8 cellular contexts compared by ENCODE assay signal in genomic region chr10:62047960-62048383, GRCh38.
DNase-seq lines count a peak whose midpoint lies in the region; ATAC-seq lines count a peak whose summit lies in the region.

No MANE protein-coding gene starts in this region.

- POLR2A ChIA-PET in activated CD8-positive, alpha-beta T cell treated with anti-CD3 and anti-CD28 coated beads, Interleukin-2, amount 10 ng/mL, durations not matched to agents 7 days and 5 days (lab: Charles Lee), result interaction anchor here (0.7 to 6.2 kb wide), 9 partner anchors 10 to 1221 kb away, joined by 3 to 117 read pairs (median 19); partner anchors contain the start of gene ARID5B

- H3K36me3 Mint-ChIP-seq in activated CD8-positive, alpha-beta T cell treated with anti-CD3 and anti-CD28 coated beads, Interleukin-2, amount 10 ng/mL, durations not matched to agents 7 days and 5 days (ENCODE audit: low read depth), result peaks cover 55% of the 10 kb centered on the region

- peak; percentile 59 for DNase-seq in activated CD8-positive, alpha-beta T cell treated with anti-CD3 and anti-CD28 coated beads, Interleukin-2, amount 10 ng/mL, durations not matched to agents 7 days and 5 days
- DNase-seq in Right ventricle myocardium superior, result no peak
- peak; percentile 25 for DNase-seq in stimulated activated CD4-positive, alpha-beta T cell treated with anti-CD3 and anti-CD28 coated beads, Interleukin-2, amount 100 ng/mL, for 4 hours (ENCODE audit: low read depth)
- no peak for DNase-seq in effector CD8-positive, alpha-beta T cell (lab: John Stamatoyannopoulos, UW)
- DNase-seq in NCI-H187 (lab: John Stamatoyannopoulos, UW), result no peak
- DNase-seq in midbrain (lab: John Stamatoyannopoulos, UW), result no peak
- DNase-seq in UCSD-AML1 (lab: John Stamatoyannopoulos, UW; ENCODE audit: unreplicated experiment), result no peak

- H3K4me1 Mint-ChIP-seq in activated CD8-positive, alpha-beta T cell treated with anti-CD3 and anti-CD28 coated beads, Interleukin-2, amount 10 ng/mL, durations not matched to agents 7 days and 5 days (ENCODE audit: low read depth), result peaks cover 99% of the 10 kb centered on the region

- peak overlapping the region; percentile 95 for H3K27ac Mint-ChIP-seq in activated CD8-positive, alpha-beta T cell treated with anti-CD3 and anti-CD28 coated beads, Interleukin-2, amount 10 ng/mL, durations not matched to agents 7 days and 5 days

- ATAC-seq in HG02840 (IDR thresholded peaks at IDR 0.05; ENCODE audit: low FRiP score, unreplicated experiment), result peak; percentile 0
- peak; percentile 52 for ATAC-seq in activated CD8-positive, alpha-beta T cell treated with anti-CD3 and anti-CD28 coated beads, Interleukin-2, amount 10 ng/mL, durations not matched to agents 7 days and 5 days
- ATAC-seq in Right ventricle myocardium superior (ENCODE audit: poor library complexity), result peak; percentile 4

- H3K9me3 Mint-ChIP-seq in activated CD8-positive, alpha-beta T cell treated with anti-CD3 and anti-CD28 coated beads, Interleukin-2, amount 10 ng/mL, durations not matched to agents 7 days and 5 days (ENCODE audit: insufficient read depth), result no peaks in the 10 kb centered on the region

- CTCF ChIA-PET in activated CD8-positive, alpha-beta T cell treated with anti-CD3 and anti-CD28 coated beads, Interleukin-2, amount 10 ng/mL, durations not matched to agents 7 days and 5 days (lab: Charles Lee), result interaction anchor here (0.8 to 6.2 kb wide), 6 partner anchors 10 to 197 kb away, joined by 3 to 83 read pairs (median 14); no protein-coding TSS in a partner anchor

- no peaks in the 10 kb centered on the region for H3K27me3 Mint-ChIP-seq in activated CD8-positive, alpha-beta T cell treated with anti-CD3 and anti-CD28 coated beads, Interleukin-2, amount 10 ng/mL, durations not matched to agents 7 days and 5 days (ENCODE audit: low read depth)

- intact Hi-C loops in Right ventricle myocardium superior (cut with DNase I), result loop anchor here (5.0 kb wide), 1 partner anchor 44 kb away; no protein-coding TSS in a partner anchor

- H3K4me3 Mint-ChIP-seq in activated CD8-positive, alpha-beta T cell treated with anti-CD3 and anti-CD28 coated beads, Interleukin-2, amount 10 ng/mL, durations not matched to agents 7 days and 5 days, result peak overlapping the region; percentile 77

Comparison
In these comparisons a context has a peak if more than half of its experiments do, and no peak if none do; other contexts are left out.
1. ATAC-seq: peak in every context shown above with its lines; median percentile 52 in activated CD8-positive, alpha-beta T cell treated with anti-CD3 and anti-CD28 coated beads, Interleukin-2, amount 10 ng/mL, durations not matched to agents 7 days and 5 days; 4 in Right ventricle myocardium superior; 0 in HG02840.
2. DNase-seq: peak in activated CD8-positive, alpha-beta T cell treated with anti-CD3 and anti-CD28 coated beads, Interleukin-2, amount 10 ng/mL, durations not matched to agents 7 days and 5 days (single experiment) and stimulated activated CD4-positive, alpha-beta T cell treated with anti-CD3 and anti-CD28 coated beads, Interleukin-2, amount 100 ng/mL, for 4 hours (single experiment); none in Right ventricle myocardium superior (single experiment), effector CD8-positive, alpha-beta T cell (single experiment), NCI-H187 (0 of 2), midbrain (single experiment) and UCSD-AML1 (single experiment).